17 cellular contexts compared by ENCODE assay signal in genomic region chr1:22536506-22536905, GRCh38. TPM values are rescaled to one million over a fixed set of nuclear protein-coding genes. Genes with fewer than 3 reads are reported as not detected.
DNase-seq lines count a peak whose midpoint lies in the region; ATAC-seq and TF ChIP-seq lines count a peak whose summit lies in the region.
"Had no signal": no experiment of that assay in that cellular context is flagged by ENCODE, and none has a peak within 500 bp of the region (broad histone marks: within the 10 kb centered on the region; RNA-seq: fewer than 3 reads in every experiment).

No MANE protein-coding gene starts in this region.

- TF ChIP-seq CTCF in choroid plexus epithelial cell (conservative IDR thresholded peaks at IDR 0.05; ENCODE audit: low read depth, low read length) = no peak
- TF ChIP-seq CTCF in gastroesophageal sphincter (IDR thresholded peaks at IDR 0.05) = no peak
- no peak for TF ChIP-seq CTCF in spleen (IDR thresholded peaks at IDR 0.05 in 8 of 11, conservative IDR thresholded peaks at IDR 0.05 in 3 of 11)

- H3K4me3 ChIP-seq in choroid plexus epithelial cell (ENCODE audit: low read depth, low read length) (no peak overlapping the region), gastroesophageal sphincter (no peak overlapping the region), spleen (no peak overlapping the region)
- H3K4me3 ChIP-seq: GM23338, PC-9 had no signal

- POLR2A ChIA-PET in activated CD4-positive, alpha-beta memory T cell treated with anti-CD3 and anti-CD28 coated beads, Interleukin-2, amount 10 ng/mL, durations not matched to agents 7 days and 5 days (lab: Charles Lee) = no interaction called here

- H3K4me1 Mint-ChIP-seq in activated CD4-positive, alpha-beta memory T cell treated with anti-CD3 and anti-CD28 coated beads, Interleukin-2, amount 10 ng/mL, durations not matched to agents 7 days and 5 days = peaks cover 6% of the 10 kb centered on the region
- H3K4me1 Mint-ChIP-seq: GM23338 had no signal

- peak; percentile 47 for ATAC-seq in gastroesophageal sphincter
- no peak for ATAC-seq in HG02840 (IDR thresholded peaks at IDR 0.05; ENCODE audit: low FRiP score, unreplicated experiment)
- ATAC-seq: GM23338 had no signal

- no peak overlapping the region for H3K27ac Mint-ChIP-seq in activated CD4-positive, alpha-beta memory T cell treated with anti-CD3 and anti-CD28 coated beads, Interleukin-2, amount 10 ng/mL, durations not matched to agents 7 days and 5 days
- H3K27ac Mint-ChIP-seq: GM23338 had no signal

- H3K27ac ChIP-seq in gastroesophageal sphincter (no peak overlapping the region), spleen (peak overlapping the region in 6 of 8 donors; percentile 9 to 77 (median 46))
- H3K27ac ChIP-seq: PC-9 had no signal

- H3K9me3 ChIP-seq in gastroesophageal sphincter (no peaks in the 10 kb centered on the region), spleen (no peaks in the 10 kb centered on the region)
- H3K9me3 ChIP-seq: BE2C had no signal

- no peak for TF ChIP-seq EP300 in gastroesophageal sphincter (IDR thresholded peaks at IDR 0.05)

- H3K4me1 ChIP-seq in gastroesophageal sphincter (peaks cover 0 to 10% (median 6%) of the 10 kb centered on the region in 3 donors), spleen (peaks cover 0 to 48% (median 21%) of the 10 kb centered on the region in 6 donors)

- H3K36me3 Mint-ChIP-seq in activated CD4-positive, alpha-beta memory T cell treated with anti-CD3 and anti-CD28 coated beads, Interleukin-2, amount 10 ng/mL, durations not matched to agents 7 days and 5 days (ENCODE audit: low read depth) = no peaks in the 10 kb centered on the region

- DNase-seq in HCEC 1CT (peak; percentile 18), choroid plexus epithelial cell (ENCODE audit: low read depth) (peak; percentile 22), spleen (no peak), NCI-H2171 (lab: John Stamatoyannopoulos, UW) (no peak)
- no peak for DNase-seq in activated CD8-positive, alpha-beta memory T cell treated with anti-CD3 and anti-CD28 coated beads, Interleukin-2, amount 50 U/mL, for 4 hours
- no peak for DNase-seq in activated CD4-positive, alpha-beta memory T cell treated with anti-CD3 and anti-CD28 coated beads, Interleukin-2, amount 10 ng/mL, durations not matched to agents 7 days and 5 days
- DNase-seq: BE2C; CD4-positive, alpha-beta memory T cell; KBM-7; NCI-H1092; NCI-H146; NCI-H2081; PC-9 had no signal

- H3K4me3 Mint-ChIP-seq in activated CD4-positive, alpha-beta memory T cell treated with anti-CD3 and anti-CD28 coated beads, Interleukin-2, amount 10 ng/mL, durations not matched to agents 7 days and 5 days = no peak overlapping the region
- H3K4me3 Mint-ChIP-seq: CD4-positive, alpha-beta memory T cell; GM23338 had no signal

- TF ChIP-seq POLR2A in gastroesophageal sphincter (IDR thresholded peaks at IDR 0.05) = no peak
- no peak for TF ChIP-seq POLR2A in spleen (IDR thresholded peaks at IDR 0.05)

- CTCF ChIA-PET in activated CD4-positive, alpha-beta memory T cell treated with anti-CD3 and anti-CD28 coated beads, Interleukin-2, amount 10 ng/mL, durations not matched to agents 7 days and 5 days (lab: Charles Lee) = no interaction called here

- H3K9me3 Mint-ChIP-seq in activated CD4-positive, alpha-beta memory T cell treated with anti-CD3 and anti-CD28 coated beads, Interleukin-2, amount 10 ng/mL, durations not matched to agents 7 days and 5 days = no peaks in the 10 kb centered on the region
- H3K9me3 Mint-ChIP-seq: CD4-positive, alpha-beta memory T cell; GM23338 had no signal

- H3K36me3 ChIP-seq in gastroesophageal sphincter (no peaks in the 10 kb centered on the region), spleen (peaks cover 0 to 38% (median 3%) of the 10 kb centered on the region in 6 donors)
- H3K36me3 ChIP-seq: BE2C had no signal

- H3K27me3 ChIP-seq in gastroesophageal sphincter (no peaks in the 10 kb centered on the region), spleen (replicated peaks in 1 of 7) (no peaks in the 10 kb centered on the region)
- H3K27me3 ChIP-seq: BE2C had no signal

- intact Hi-C loops in spleen (cut with DNase I; ENCODE audit: low total_unique reads) = no loop called here

- 47 to 83% methylated on average over 1 to 3 of the region's 7 CpGs for WGBS in gastroesophageal sphincter (ENCODE audit: low coverage in 1 of 2), 2 donors
- WGBS in spleen, 5 donors = 84 to 90% (median 86%) methylated on average over 7 of the region's 7 CpGs

- no peaks in the 10 kb centered on the region for H3K27me3 Mint-ChIP-seq in activated CD4-positive, alpha-beta memory T cell treated with anti-CD3 and anti-CD28 coated beads, Interleukin-2, amount 10 ng/mL, durations not matched to agents 7 days and 5 days
- H3K27me3 Mint-ChIP-seq: CD4-positive, alpha-beta memory T cell had no signal

RNA-seq across cellular contexts. Expression of gene EPHA8, which starts 26.8 kb away (rescaled TPM):
- total RNA-seq in gastroesophageal sphincter = under 1 TPM in 3 of 4 donors, not detected in 1; 0.08 to 0.37 (median 0.13) TPM
- total RNA-seq in spleen = 1 to 10 TPM; 3.3 to 9.2 (median 5.3) TPM
- polyA plus RNA-seq in spleen = 1 to 10 TPM in 1 of 3 donors, under 1 TPM in 2; 0.30 to 1.3 (median 0.33) TPM
- not detected for total RNA-seq in activated CD4-positive, alpha-beta memory T cell treated with anti-CD3 and anti-CD28 coated beads, Interleukin-2, amount 10 ng/mL, durations not matched to agents 7 days and 5 days
- total RNA-seq: CD4-positive, alpha-beta memory T cell; M059J; PC-9 had no signal
- polyA plus RNA-seq: CD4-positive, alpha-beta memory T cell had no signal

Comparison
In these comparisons a context has a peak if more than half of its experiments do, and no peak if none do; other contexts are left out.
1. DNase-seq: peak in HCEC 1CT (single experiment) and choroid plexus epithelial cell (single experiment); none in spleen (single experiment), NCI-H2171 (single experiment), activated CD8-positive, alpha-beta memory T cell treated with anti-CD3 and anti-CD28 coated beads, Interleukin-2, amount 50 U/mL, for 4 hours (single experiment) and activated CD4-positive, alpha-beta memory T cell treated with anti-CD3 and anti-CD28 coated beads, Interleukin-2, amount 10 ng/mL, durations not matched to agents 7 days and 5 days (single experiment).
2. H3K27ac ChIP-seq: peak in spleen (6 of 8); none in gastroesophageal sphincter (0 of 4).